ENCODE assay signal across 26 cellular contexts in the genomic region with DNA sequence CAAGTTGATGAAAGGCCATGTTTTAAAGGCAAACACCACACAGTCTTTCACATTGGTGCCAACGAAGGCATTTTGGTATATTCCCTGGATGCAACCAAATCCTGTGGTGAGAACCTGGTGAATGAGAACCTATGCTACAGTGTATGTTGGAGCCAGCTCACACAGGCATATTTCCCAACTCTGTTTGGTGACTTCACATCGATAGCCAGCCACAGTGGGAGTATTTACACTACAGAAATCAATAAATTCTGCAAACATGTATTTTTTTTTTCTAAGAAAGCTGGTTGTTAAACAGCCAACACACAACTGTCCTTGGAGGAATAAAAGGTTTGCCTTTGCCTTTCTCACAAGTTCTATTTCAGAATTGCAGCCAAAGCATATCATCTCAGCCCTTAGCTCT.
"Had no signal": no experiment of that assay in that cellular context is flagged by ENCODE, and none has a peak within 500 bp of the region (broad histone marks: within the 10 kb centered on the region; RNA-seq: fewer than 3 reads in every experiment).

No MANE protein-coding gene starts in this region.

- H3K4me2 ChIP-seq: PC-9 had no signal

- H3K9me3 ChIP-seq: SJCRH30 had no signal

- FAIRE-seq: K562, RCC 7860, TTC549 had no signal

- H3K27ac ChIP-seq: brain microvascular endothelial cell, PC-9, RWPE1, SJCRH30, SK-N-MC had no signal

- H3K4me1 ChIP-seq: SJCRH30 had no signal

- H3K36me3 ChIP-seq: brain microvascular endothelial cell, SJCRH30 had no signal

- DNase-seq: activated CD4-positive, alpha-beta T cell treated with anti-CD3 and anti-CD28 coated beads, Interleukin-2, amount 10 ng/mL, durations not matched to agents 24 days and 14 days; activated CD4-positive, alpha-beta T cell treated with anti-CD3 and anti-CD28 coated beads, Interleukin-2, amount 50 U/mL, for 4 hours; activated CD8-positive, alpha-beta T cell treated with anti-CD3 and anti-CD28 coated beads for 36 hours; activated gamma-delta T cell; activated naive CD4-positive, alpha-beta T cell treated with Interleukin-2 at 50 U/mL for 16 hours; activated T-cell treated with anti-CD3 and anti-CD28 coated beads, Interleukin-2, amount 50 U/mL, for 24 hours; anterior cingulate cortex; brain microvascular endothelial cell; central memory CD4-positive, alpha-beta T cell; NCI-H1105; NCI-H1417 treated with DMSO at 0.1 percent for 48 hours; NCI-H1694 treated with DMSO at 0.1 percent for 48 hours; NCI-H2029; NCI-H510A; NCI-H526; NCI-H748 treated with DMSO at 0.1 percent for 48 hours; NK-92 treated with Interleukin-12 subunit alpha and Interleukin-12 subunit beta, amount 100 ng/mL, for 24 hours; PC-9; SJCRH30 had no signal

- ATAC-seq: activated CD8-positive, alpha-beta T cell treated with anti-CD3 and anti-CD28 coated beads for 36 hours; activated naive CD4-positive, alpha-beta T cell treated with anti-CD3 and anti-CD28 coated beads, Interleukin-2, amount 50 U/mL, for 72 hours; K562; Right ventricle myocardium inferior had no signal

- H3K4me3 ChIP-seq: K562, PC-9, SJCRH30, SK-N-MC had no signal

- H2AFZ ChIP-seq: PC-9 had no signal

- H3K27me3 ChIP-seq: brain microvascular endothelial cell, SJCRH30 had no signal
